In genomic region chr9:134066923-134067851, GRCh38 we compare ENCODE assay signal across 8 cellular contexts. TPM values are rescaled to one million over a fixed set of nuclear protein-coding genes. Genes with fewer than 3 reads are reported as not detected.
DNase-seq lines count a peak whose midpoint lies in the region; ATAC-seq and TF ChIP-seq lines count a peak whose summit lies in the region.

No MANE protein-coding gene starts in this region.

- peak overlapping the region; percentile 96 for H3K9ac ChIP-seq in iPS-20b (ENCODE audit: low read depth, low read length)

- intact Hi-C loops in spleen (cut with DNase I; ENCODE audit: low total_unique reads): loop anchor here (10.0 kb wide), 1 partner anchor 68 kb away; the partner anchor contains the start of gene WDR5

- peak; percentile 8 for ATAC-seq in HG02938 (IDR thresholded peaks at IDR 0.05; ENCODE audit: unreplicated experiment)
- ATAC-seq in RWPE2 (ENCODE audit: low read depth): no peak

- no peaks in the 10 kb centered on the region for H3K36me3 ChIP-seq in RWPE2 (ENCODE audit: low read depth)
- no peaks in the 10 kb centered on the region for H3K36me3 ChIP-seq in iPS-20b (ENCODE audit: insufficient read depth, low read depth, low read length)
- peaks cover 0 to 10% (median 0%) of the 10 kb centered on the region in 6 donors for H3K36me3 ChIP-seq in spleen

- TF ChIP-seq CTCF in RWPE2 (IDR thresholded peaks at IDR 0.05; ENCODE audit: poor library complexity, severe bottlenecking): no peak
- TF ChIP-seq CTCF in astrocyte of the cerebellum (IDR thresholded peaks at IDR 0.05; ENCODE audit: low read depth, low read length, missing control alignments): no peak
- TF ChIP-seq CTCF in spleen (IDR thresholded peaks at IDR 0.05 in 8 of 11, conservative IDR thresholded peaks at IDR 0.05 in 3 of 11): no peak

- 0 to 1% (median 0%) methylated on average over 48 to 124 of the region's 125 CpGs for WGBS in spleen, 5 donors

- H3K27me3 ChIP-seq in RWPE2 (ENCODE audit: insufficient read depth, poor library complexity, severe bottlenecking) (peaks cover 10% of the 10 kb centered on the region), iPS-20b (ENCODE audit: insufficient read depth, low read length) (peaks cover 23% of the 10 kb centered on the region), spleen (replicated peaks in 1 of 7) (peaks cover 0 to 31% (median 8%) of the 10 kb centered on the region in 7 donors)

- DNase-seq in SIG-M5 treated with dmso at 0.1 percent for 504 hours (lab: John Stamatoyannopoulos, UW; ENCODE audit: unreplicated experiment): peak; percentile 4
- DNase-seq in SIG-M5 (lab: John Stamatoyannopoulos, UW): no peak
- DNase-seq in RWPE2 (ENCODE audit: low spot score): peak; percentile 63
- DNase-seq in astrocyte of the cerebellum (ENCODE audit: low read depth): no peak
- DNase-seq in spleen: peak; percentile 89
- no peak for DNase-seq in NCI-H1694 treated with DMSO at 0.1 percent for 48 hours (lab: John Stamatoyannopoulos, UW)

- H3K4me3 ChIP-seq in RWPE2 (ENCODE audit: severe bottlenecking) (peak overlapping the region; percentile 99), astrocyte of the cerebellum (ENCODE audit: low read depth, low read length) (peak overlapping the region; percentile 84), iPS-20b (ENCODE audit: low read length) (peak overlapping the region; percentile 95), spleen (peak overlapping the region; percentile 55 to 94 (median 70))

- no peaks in the 10 kb centered on the region for H3K9me3 ChIP-seq in RWPE2 (ENCODE audit: severe bottlenecking)
- H3K9me3 ChIP-seq in iPS-20b (ENCODE audit: insufficient read depth, low read depth, low read length): no peaks in the 10 kb centered on the region
- no peaks in the 10 kb centered on the region for H3K9me3 ChIP-seq in spleen

- in situ Hi-C loops in astrocyte of the cerebellum (cut with HindIII; ENCODE audit: low sequenced_read_pairs): no loop called here

- H3K27ac ChIP-seq in RWPE2 (ENCODE audit: poor library complexity, severe bottlenecking): peak overlapping the region; percentile 68
- H3K27ac ChIP-seq in iPS-20b (ENCODE audit: low read length): peak overlapping the region; percentile 70
- H3K27ac ChIP-seq in spleen: peak overlapping the region; percentile 54 to 100 (median 84)

- TF ChIP-seq POLR2A in spleen (IDR thresholded peaks at IDR 0.05): no peak

- no peaks in the 10 kb centered on the region for H3K4me1 ChIP-seq in RWPE2 (ENCODE audit: insufficient read depth, poor library complexity, severe bottlenecking)
- H3K4me1 ChIP-seq in iPS-20b (ENCODE audit: insufficient read depth, low read length): peaks cover 3% of the 10 kb centered on the region; the same call in 1 of the 2 replicates
- H3K4me1 ChIP-seq in spleen: peaks cover 15 to 60% (median 53%) of the 10 kb centered on the region in 6 donors

RNA-seq across cellular contexts. Expression of gene BRD3, which starts 0.6 kb away (rescaled TPM):
- 10 to 100 TPM; 21.3 to 54.0 (median 35.9) TPM for total RNA-seq in spleen
- polyA plus RNA-seq in spleen: 10 to 100 TPM in 1 of 3 donors, 1 to 10 TPM in 2; 5.9 to 12.6 (median 6.1) TPM

RNA-seq across cellular contexts. Expression of gene BRD3OS, which starts 41.9 kb away (rescaled TPM):
- total RNA-seq in spleen: 10 to 100 TPM in 5 of 7 donors, 1 to 10 TPM in 2; 9.5 to 13.2 (median 11.3) TPM
- polyA plus RNA-seq in spleen: 10 to 100 TPM in 1 of 3 donors, 1 to 10 TPM in 2; 6.9 to 10.2 (median 9.8) TPM

Comparison
In these comparisons a context has a peak if more than half of its experiments do, and no peak if none do; other contexts are left out.
1. DNase-seq: peak in SIG-M5 treated with dmso at 0.1 percent for 504 hours (single experiment), RWPE2 (single experiment) and spleen (single experiment); none in SIG-M5 (single experiment), astrocyte of the cerebellum (single experiment) and NCI-H1694 treated with DMSO at 0.1 percent for 48 hours (single experiment).
2. Peak in every context shown above with its lines, with median percentiles within 50 percentile points of each other: H3K27ac ChIP-seq and H3K4me3 ChIP-seq.